Comparison of ENCODE assay signal across 12 cellular contexts in the genomic region with DNA sequence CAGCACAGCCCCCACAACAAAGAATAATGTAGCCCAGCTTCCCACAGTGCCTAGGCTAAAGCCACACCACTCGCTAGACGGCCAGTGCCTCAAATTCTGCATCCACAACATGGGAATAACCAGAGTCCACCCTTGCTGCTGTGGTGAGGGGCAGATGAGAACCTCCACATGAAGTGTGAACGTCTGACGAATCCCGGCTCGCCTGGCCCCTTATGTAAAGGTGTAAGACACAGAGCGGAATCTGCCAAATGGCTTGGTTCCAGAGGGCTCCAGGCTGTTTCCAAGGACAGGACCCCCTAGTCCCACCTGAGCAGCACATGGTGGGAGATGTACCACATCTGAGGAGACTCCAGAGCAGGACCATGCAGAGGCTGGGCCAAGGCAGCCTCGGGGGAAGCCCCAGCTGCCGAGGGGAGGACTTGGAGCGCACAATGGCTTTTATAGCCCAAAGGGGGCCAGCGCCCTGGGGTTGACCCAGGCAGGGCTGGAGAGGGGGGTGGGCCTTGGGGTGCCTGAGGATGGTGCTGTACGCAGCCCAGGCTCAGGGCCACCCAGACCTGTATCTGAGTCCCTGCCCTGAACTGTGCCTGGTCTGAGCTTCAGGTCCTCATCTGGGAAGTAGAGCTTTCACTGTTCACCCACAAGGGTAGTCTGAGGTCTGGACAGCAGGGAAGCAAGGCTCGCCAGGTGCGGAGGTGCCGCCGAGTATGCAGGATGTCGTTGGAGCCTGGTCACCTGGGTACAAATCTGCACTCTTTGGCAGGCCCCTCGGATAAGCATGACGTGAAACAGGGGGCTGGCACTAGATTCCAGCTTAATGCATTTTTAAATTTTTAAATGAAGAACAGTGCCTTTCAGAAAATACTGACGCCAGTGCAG.
"Had no signal": no experiment of that assay in that cellular context is flagged by ENCODE, and none has a peak within 500 bp of the region (broad histone marks: within the 10 kb centered on the region; RNA-seq: fewer than 3 reads in every experiment).

No MANE protein-coding gene starts in this region.

- H3K27ac ChIP-seq: adrenal gland, body of pancreas, esophagus muscularis mucosa, left lung, thoracic aorta had no signal

- DNase-seq: activated naive CD4-positive, alpha-beta T cell treated with anti-CD3 and anti-CD28 coated beads, Interleukin-2, amount 50 U/mL, for 16 hours; activated T-cell treated with anti-CD3 and anti-CD28 coated beads, Interleukin-2, amount 50 U/mL, for 1 hour; body of pancreas; cerebellar nuclear complex; mesendoderm; stimulated activated naive CD4-positive, alpha-beta T cell; T-helper 2 cell had no signal

- H3K27me3 ChIP-seq: adrenal gland, body of pancreas, esophagus muscularis mucosa, left lung, right atrium auricular region had no signal

- H3K9me3 ChIP-seq: body of pancreas, esophagus muscularis mucosa, left lung, right atrium auricular region, thoracic aorta had no signal

- H3K4me3 ChIP-seq: adrenal gland, body of pancreas, esophagus muscularis mucosa, left lung, right atrium auricular region, thoracic aorta had no signal

- H3K36me3 ChIP-seq: adrenal gland, right atrium auricular region, thoracic aorta had no signal
